In genomic region chr14:65438266-65438933, GRCh38 we compare ENCODE assay signal across 16 cellular contexts. TPM values are rescaled to one million over a fixed set of nuclear protein-coding genes. Genes with fewer than 3 reads are reported as not detected.
DNase-seq lines count a peak whose midpoint lies in the region; ATAC-seq and TF ChIP-seq lines count a peak whose summit lies in the region.
"Had no signal": no experiment of that assay in that cellular context is flagged by ENCODE, and none has a peak within 500 bp of the region (broad histone marks: within the 10 kb centered on the region; RNA-seq: fewer than 3 reads in every experiment).

No MANE protein-coding gene starts in this region.

- H3K9me3 Mint-ChIP-seq in activated CD8-positive, alpha-beta memory T cell treated with anti-CD3 and anti-CD28 coated beads, Interleukin-2, amount 10 ng/mL, durations not matched to agents 7 days and 5 days (ENCODE audit: low read depth) = peaks cover 5% of the 10 kb centered on the region
- peaks cover 3% of the 10 kb centered on the region for H3K9me3 Mint-ChIP-seq in activated T-helper 1 cell treated with anti-CD3 and anti-CD28 coated beads, Interleukin-12 subunit alpha, Interleukin-12 subunit beta, Interleukin-2, Interleukin-4 antibody, amounts not matched to agents 30 ng/mL and 10 ng/mL and 1 ng/mL, durations not matched to agents 14 hours and 24 hours and 36 hours
- peaks cover 13% of the 10 kb centered on the region for H3K9me3 Mint-ChIP-seq in nephron progenitor cell

- no peak for DNase-seq in activated CD8-positive, alpha-beta memory T cell treated with anti-CD3 and anti-CD28 coated beads, Interleukin-2, amount 10 ng/mL, durations not matched to agents 7 days and 5 days
- no peak for DNase-seq in activated CD8-positive, alpha-beta memory T cell treated with anti-CD3 and anti-CD28 coated beads for 24 hours
- DNase-seq in Kasumi-1 (lab: John Stamatoyannopoulos, UW) (peak; percentile 33 to 48), nephron progenitor cell (no peak), NCI-H146 treated with DMSO at 0.1 percent for 48 hours (lab: John Stamatoyannopoulos, UW; ENCODE audit: unreplicated experiment) (no peak)
- no peak for DNase-seq in activated T-helper 1 cell treated with anti-CD3 and anti-CD28 coated beads, Interleukin-12 subunit alpha, Interleukin-12 subunit beta, Interleukin-2, Interleukin-4 antibody, amounts not matched to agents 30 ng/mL and 10 ng/mL and 1 ng/mL, durations not matched to agents 14 hours and 24 hours and 36 hours (ENCODE audit: low spot score)
- DNase-seq in stimulated activated CD4-positive, alpha-beta T cell treated with anti-CD3 and anti-CD28 coated beads, Interleukin-2, amount 100 ng/mL, for 48 hours = no peak
- DNase-seq: amygdala, Caco-2, foreskin keratinocyte, GF-D8, NCI-H187, psoas muscle, spleen had no signal

- intact Hi-C loops in activated T-helper 1 cell treated with anti-CD3 and anti-CD28 coated beads, Interleukin-12 subunit alpha, Interleukin-12 subunit beta, Interleukin-2, Interleukin-4 antibody, amounts not matched to agents 30 ng/mL and 10 ng/mL and 1 ng/mL, durations not matched to agents 14 hours and 24 hours and 36 hours (cut with micrococcal nuclease) = loop anchor here (1.0 to 5.0 kb wide), 5 partner anchors 23 to 228 kb away; no protein-coding TSS in a partner anchor

- H3K4me1 Mint-ChIP-seq in activated CD8-positive, alpha-beta memory T cell treated with anti-CD3 and anti-CD28 coated beads, Interleukin-2, amount 10 ng/mL, durations not matched to agents 7 days and 5 days = peaks cover 51% of the 10 kb centered on the region
- H3K4me1 Mint-ChIP-seq in activated T-helper 1 cell treated with anti-CD3 and anti-CD28 coated beads, Interleukin-12 subunit alpha, Interleukin-12 subunit beta, Interleukin-2, Interleukin-4 antibody, amounts not matched to agents 30 ng/mL and 10 ng/mL and 1 ng/mL, durations not matched to agents 14 hours and 24 hours and 36 hours (ENCODE audit: low read depth) = peaks cover 46% of the 10 kb centered on the region
- peaks cover 17% of the 10 kb centered on the region for H3K4me1 Mint-ChIP-seq in nephron progenitor cell

- peak overlapping the region; percentile 25 for H3K4me3 Mint-ChIP-seq in activated CD8-positive, alpha-beta memory T cell treated with anti-CD3 and anti-CD28 coated beads, Interleukin-2, amount 10 ng/mL, durations not matched to agents 7 days and 5 days
- peak overlapping the region; percentile 38 for H3K4me3 Mint-ChIP-seq in activated T-helper 1 cell treated with anti-CD3 and anti-CD28 coated beads, Interleukin-12 subunit alpha, Interleukin-12 subunit beta, Interleukin-2, Interleukin-4 antibody, amounts not matched to agents 30 ng/mL and 10 ng/mL and 1 ng/mL, durations not matched to agents 14 hours and 24 hours and 36 hours
- no peak overlapping the region for H3K4me3 Mint-ChIP-seq in nephron progenitor cell
- H3K4me3 Mint-ChIP-seq: nephron had no signal

- H3K27ac Mint-ChIP-seq in activated CD8-positive, alpha-beta memory T cell treated with anti-CD3 and anti-CD28 coated beads, Interleukin-2, amount 10 ng/mL, durations not matched to agents 7 days and 5 days = peak overlapping the region; percentile 82
- H3K27ac Mint-ChIP-seq in activated T-helper 1 cell treated with anti-CD3 and anti-CD28 coated beads, Interleukin-12 subunit alpha, Interleukin-12 subunit beta, Interleukin-2, Interleukin-4 antibody, amounts not matched to agents 30 ng/mL and 10 ng/mL and 1 ng/mL, durations not matched to agents 14 hours and 24 hours and 36 hours = peak overlapping the region; percentile 90
- H3K27ac Mint-ChIP-seq in nephron progenitor cell = peak overlapping the region; percentile 67
- H3K27ac Mint-ChIP-seq: nephron had no signal

- H3K27me3 Mint-ChIP-seq in activated CD8-positive, alpha-beta memory T cell treated with anti-CD3 and anti-CD28 coated beads, Interleukin-2, amount 10 ng/mL, durations not matched to agents 7 days and 5 days = no peaks in the 10 kb centered on the region
- H3K27me3 Mint-ChIP-seq in activated T-helper 1 cell treated with anti-CD3 and anti-CD28 coated beads, Interleukin-12 subunit alpha, Interleukin-12 subunit beta, Interleukin-2, Interleukin-4 antibody, amounts not matched to agents 30 ng/mL and 10 ng/mL and 1 ng/mL, durations not matched to agents 14 hours and 24 hours and 36 hours (ENCODE audit: insufficient read depth) = no peaks in the 10 kb centered on the region
- no peaks in the 10 kb centered on the region for H3K27me3 Mint-ChIP-seq in nephron progenitor cell (ENCODE audit: low read depth, poor library complexity)

- CTCF ChIA-PET in activated CD8-positive, alpha-beta memory T cell treated with anti-CD3 and anti-CD28 coated beads, Interleukin-2, amount 10 ng/mL, durations not matched to agents 7 days and 5 days (lab: Charles Lee) = interaction anchor here (0.6 to 2.5 kb wide), 5 partner anchors 13 to 27 kb away, joined by 3 to 8 read pairs (median 3); no protein-coding TSS in a partner anchor

- peaks cover 61% of the 10 kb centered on the region for H3K36me3 Mint-ChIP-seq in activated CD8-positive, alpha-beta memory T cell treated with anti-CD3 and anti-CD28 coated beads, Interleukin-2, amount 10 ng/mL, durations not matched to agents 7 days and 5 days
- H3K36me3 Mint-ChIP-seq in activated T-helper 1 cell treated with anti-CD3 and anti-CD28 coated beads, Interleukin-12 subunit alpha, Interleukin-12 subunit beta, Interleukin-2, Interleukin-4 antibody, amounts not matched to agents 30 ng/mL and 10 ng/mL and 1 ng/mL, durations not matched to agents 14 hours and 24 hours and 36 hours (ENCODE audit: low read depth) = peaks cover 30% of the 10 kb centered on the region
- H3K36me3 Mint-ChIP-seq in nephron progenitor cell (ENCODE audit: low read depth) = peaks cover 9% of the 10 kb centered on the region

- peak; percentile 75 for ATAC-seq in activated CD8-positive, alpha-beta memory T cell treated with anti-CD3 and anti-CD28 coated beads, Interleukin-2, amount 10 ng/mL, durations not matched to agents 7 days and 5 days
- ATAC-seq in HG03108 (IDR thresholded peaks at IDR 0.05; ENCODE audit: unreplicated experiment) = no peak
- ATAC-seq: foreskin keratinocyte, psoas muscle had no signal

- TF ChIP-seq CTCF in nephron progenitor cell (IDR thresholded peaks at IDR 0.05) = no peak

RNA-seq across cellular contexts. Expression of gene FUT8, which starts 25.9 kb away (rescaled TPM):
- 100 to 1,000 TPM; 114 to 161 TPM for total RNA-seq in activated CD8-positive, alpha-beta memory T cell treated with anti-CD3 and anti-CD28 coated beads, Interleukin-2, amount 10 ng/mL, durations not matched to agents 7 days and 5 days
- 181 and 182 TPM in 2 replicates for total RNA-seq in activated T-helper 1 cell treated with anti-CD3 and anti-CD28 coated beads, Interleukin-12 subunit alpha, Interleukin-12 subunit beta, Interleukin-2, Interleukin-4 antibody, amounts not matched to agents 30 ng/mL and 10 ng/mL and 1 ng/mL, durations not matched to agents 14 hours and 24 hours and 36 hours

Comparison
In these comparisons a context has a peak if more than half of its experiments do, and no peak if none do; other contexts are left out.
1. DNase-seq: peak in Kasumi-1 (2 of 2); none in activated CD8-positive, alpha-beta memory T cell treated with anti-CD3 and anti-CD28 coated beads, Interleukin-2, amount 10 ng/mL, durations not matched to agents 7 days and 5 days (single experiment), activated CD8-positive, alpha-beta memory T cell treated with anti-CD3 and anti-CD28 coated beads for 24 hours (single experiment), activated T-helper 1 cell treated with anti-CD3 and anti-CD28 coated beads, Interleukin-12 subunit alpha, Interleukin-12 subunit beta, Interleukin-2, Interleukin-4 antibody, amounts not matched to agents 30 ng/mL and 10 ng/mL and 1 ng/mL, durations not matched to agents 14 hours and 24 hours and 36 hours (single experiment), nephron progenitor cell (single experiment), NCI-H146 treated with DMSO at 0.1 percent for 48 hours (single experiment) and stimulated activated CD4-positive, alpha-beta T cell treated with anti-CD3 and anti-CD28 coated beads, Interleukin-2, amount 100 ng/mL, for 48 hours (0 of 2).
2. Peak in every context shown above with its lines, with median percentiles within 50 percentile points of each other: H3K27ac Mint-ChIP-seq.